Comparison of ENCODE assay signal across 14 cellular contexts in the genomic region with DNA sequence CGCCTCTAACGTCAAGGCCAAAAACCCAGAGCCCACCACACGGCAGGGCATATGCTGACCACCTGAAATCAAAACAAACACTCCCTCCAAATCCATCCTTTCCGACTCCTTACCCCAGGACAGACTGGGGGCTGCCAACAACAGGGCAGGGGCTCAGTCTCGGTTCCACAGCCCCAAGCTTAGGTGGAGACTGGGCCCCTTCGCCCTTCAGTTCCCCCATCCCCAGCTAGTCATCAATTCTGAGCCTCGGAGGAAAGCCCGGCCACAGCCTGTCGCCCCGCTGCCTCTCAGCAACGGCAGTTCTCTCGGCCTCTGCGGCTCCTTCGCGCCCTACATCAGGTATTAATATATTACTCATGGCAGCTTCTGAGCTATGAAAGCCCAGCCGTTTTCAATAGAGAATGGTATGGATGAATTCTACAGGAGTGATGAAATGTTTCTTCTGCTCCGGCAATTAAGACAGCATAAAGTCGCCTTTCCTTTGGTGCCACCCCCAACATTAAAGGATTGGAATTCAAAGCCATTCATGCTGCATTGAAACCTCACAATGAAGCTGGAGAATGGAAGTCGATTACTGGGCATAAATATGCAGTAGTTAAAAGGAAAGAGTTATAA. TPM values are rescaled to one million over a fixed set of nuclear protein-coding genes. Genes with fewer than 3 reads are reported as not detected.
DNase-seq lines count a peak whose midpoint lies in the region; ATAC-seq and TF ChIP-seq lines count a peak whose summit lies in the region.
"Had no signal": no experiment of that assay in that cellular context is flagged by ENCODE, and none has a peak within 500 bp of the region (broad histone marks: within the 10 kb centered on the region; RNA-seq: fewer than 3 reads in every experiment).

No MANE protein-coding gene starts in this region.

- H3K27me3 ChIP-seq in right atrium auricular region: no peaks in the 10 kb centered on the region
- H3K27me3 ChIP-seq: ovary, SJCRH30 had no signal

- H3K36me3 ChIP-seq in right atrium auricular region: no peaks in the 10 kb centered on the region
- H3K36me3 ChIP-seq: ovary, SJCRH30 had no signal

- H3K27ac ChIP-seq in right atrium auricular region: peak overlapping the region; percentile 70 to 74
- H3K27ac ChIP-seq: ovary, SJCRH30 had no signal

- no peaks in the 10 kb centered on the region for H3K36me3 Mint-ChIP-seq in naive B cell
- H3K36me3 Mint-ChIP-seq in type B pancreatic cell: peaks cover 4% of the 10 kb centered on the region

- H3K9me3 Mint-ChIP-seq in naive B cell (no peaks in the 10 kb centered on the region), type B pancreatic cell (no peaks in the 10 kb centered on the region)
- H3K9me3 Mint-ChIP-seq: CD8-positive, alpha-beta T cell; dendritic cell treated with granulocyte-macrophage colony-stimulating factor and Interleukin-4, amounts not matched to agents 40 ng/mL and 50 ng/mL, for 4 days had no signal

- in situ Hi-C loops in ACHN (cut with HindIII; ENCODE audit: low pct_ligation_motif_present, low pct_unique_long_range_greater_than_20kb, low sequenced_read_pairs): no loop called here

- H3K27ac Mint-ChIP-seq in naive B cell: peak overlapping the region in 4 of 6 donors; percentile 53 to 92 (median 80)
- no peak overlapping the region for H3K27ac Mint-ChIP-seq in type B pancreatic cell
- H3K27ac Mint-ChIP-seq: dendritic cell treated with granulocyte-macrophage colony-stimulating factor and Interleukin-4, amounts not matched to agents 40 ng/mL and 50 ng/mL, for 4 days had no signal

- no peak overlapping the region for H3K4me3 ChIP-seq in right atrium auricular region
- H3K4me3 ChIP-seq: ovary, SJCRH30 had no signal

- peaks cover 0 to 45% of the 10 kb centered on the region in 2 donors for H3K4me1 ChIP-seq in right atrium auricular region
- H3K4me1 ChIP-seq: SJCRH30 had no signal

- H3K4me3 Mint-ChIP-seq in naive B cell: peak overlapping the region in 4 of 8 donors; percentile 29 to 97 (median 85)
- peak overlapping the region; percentile 94 for H3K4me3 Mint-ChIP-seq in type B pancreatic cell
- H3K4me3 Mint-ChIP-seq: dendritic cell treated with granulocyte-macrophage colony-stimulating factor and Interleukin-4, amounts not matched to agents 40 ng/mL and 50 ng/mL, for 4 days had no signal

- intact Hi-C loops in left ventricle myocardium superior (cut with micrococcal nuclease): no loop called here

- no peaks in the 10 kb centered on the region for H3K9me3 ChIP-seq in right atrium auricular region
- H3K9me3 ChIP-seq: ovary, SJCRH30 had no signal

- no peaks in the 10 kb centered on the region for H3K27me3 Mint-ChIP-seq in naive B cell
- H3K27me3 Mint-ChIP-seq in type B pancreatic cell: no peaks in the 10 kb centered on the region
- H3K27me3 Mint-ChIP-seq: dendritic cell treated with granulocyte-macrophage colony-stimulating factor and Interleukin-4, amounts not matched to agents 40 ng/mL and 50 ng/mL, for 4 days had no signal

- H3K4me1 Mint-ChIP-seq in naive B cell (peaks cover 22 to 42% (median 37%) of the 10 kb centered on the region in 3 donors), type B pancreatic cell (ENCODE audit: unreplicated experiment) (peaks cover 56% of the 10 kb centered on the region)

- no peak for DNase-seq in right atrium auricular region (ENCODE audit: low spot score)
- DNase-seq in left ventricle myocardium superior: no peak
- DNase-seq in astrocyte of the hippocampus (ENCODE audit: low read depth, low spot score): peak; percentile 53
- no peak for DNase-seq in naive B cell
- no peak for DNase-seq in type B pancreatic cell (ENCODE audit: extremely low spot score, unreplicated experiment)
- no peak for DNase-seq in ACHN
- no peak for DNase-seq in NK-92 treated with Interleukin-12 subunit alpha and Interleukin-12 subunit beta, amount 100 ng/mL, for 24 hours (lab: John Stamatoyannopoulos, UW)
- DNase-seq: activated gamma-delta T cell, ovary, SJCRH30 had no signal

- TF ChIP-seq CTCF in right atrium auricular region (IDR thresholded peaks at IDR 0.05) (no peak), type B pancreatic cell (conservative IDR thresholded peaks at IDR 0.05) (no peak)

- ATAC-seq in left ventricle myocardium superior (no peak), naive B cell (ENCODE audit: low read depth in 2 of 2) (no peak), GM18909 (IDR thresholded peaks at IDR 0.05; ENCODE audit: poor library complexity, unreplicated experiment) (no peak)
- ATAC-seq: activated CD4-positive, CD25-positive, alpha-beta regulatory T cell treated with anti-CD3 and anti-CD28 coated beads, Interleukin-2, amount 50 U/mL, for 24 hours; CD8-positive, alpha-beta T cell had no signal

RNA-seq across cellular contexts. Expression of gene HDAC4, which starts 2.9 kb away (rescaled TPM):
- total RNA-seq in right atrium auricular region (10 to 100 TPM in 1 of 2 donors, 1 to 10 TPM in 1; 8.1 to 20.1 TPM), left ventricle myocardium superior (25.6 TPM), type B pancreatic cell (ENCODE audit: low replicate concordance) (24.0 and 39.0 TPM in 2 replicates)
- polyA plus RNA-seq in naive B cell (ENCODE audit: low read depth in 6 of 6): 1 to 10 TPM in 5 of 6 donors, not detected in 1; 1.5 to 6.8 (median 2.8) TPM
